ENCODE assay signal across 12 cellular contexts in genomic region chr12:21502872-21503271, GRCh38. TPM values are rescaled to one million over a fixed set of nuclear protein-coding genes. Genes with fewer than 3 reads are reported as not detected.
DNase-seq lines count a peak whose midpoint lies in the region; ATAC-seq, FAIRE-seq and TF ChIP-seq lines count a peak whose summit lies in the region.
"Had no signal": no experiment of that assay in that cellular context is flagged by ENCODE, and none has a peak within 500 bp of the region (broad histone marks: within the 10 kb centered on the region; RNA-seq: fewer than 3 reads in every experiment).

No MANE protein-coding gene starts in this region.

- CTCF ChIA-PET in HepG2 (lab: Yijun Ruan, JAX; ENCODE audit: low intra/inter-chr PET ratio, low total read pairs) = no interaction called here

- H3K4me1 ChIP-seq in HepG2 (ENCODE audit: insufficient read depth, low read length) = peaks cover 33% of the 10 kb centered on the region
- H3K4me1 ChIP-seq in right lobe of liver = peaks cover 0 to 24% (median 8%) of the 10 kb centered on the region in 4 donors
- H3K4me1 ChIP-seq in left lung = peaks cover 26 to 46% of the 10 kb centered on the region in 2 donors
- H3K4me1 ChIP-seq in uterus = peaks cover 6 to 14% of the 10 kb centered on the region in 2 donors

- no peak for DNase-seq in HepG2 (ENCODE audit: low spot score)
- no peak for DNase-seq in right lobe of liver
- DNase-seq in astrocyte of the cerebellum (ENCODE audit: low read depth) = no peak
- peak in 1 of 2 donors; percentile 34 for DNase-seq in left lung
- no peak for DNase-seq in uterus
- no peak for DNase-seq in NCI-H128 (lab: John Stamatoyannopoulos, UW; ENCODE audit: unreplicated experiment)
- no peak for DNase-seq in NCI-H446 (lab: John Stamatoyannopoulos, UW)
- no peak for DNase-seq in cerebellar nuclear complex (lab: John Stamatoyannopoulos, UW)
- DNase-seq: activated effector memory CD4-positive, alpha-beta T cell treated with Interleukin-2 at 50 U/mL for 16 hours; KBM-7; NCI-H526 treated with DMSO at 0.1 percent for 48 hours had no signal

- H3K9ac ChIP-seq in HepG2 (ENCODE audit: insufficient read depth, low read depth, low read length) = peak overlapping the region; percentile 88

- no peak overlapping the region for H2AFZ ChIP-seq in HepG2 (ENCODE audit: low read length)

- peaks cover 55% of the 10 kb centered on the region for H3K79me2 ChIP-seq in HepG2 (ENCODE audit: insufficient read depth, low read length)

- BruUV-seq in HepG2 (replicated peaks; lab: Mats Ljungman, UMichigan) = TSS peak; percentile 56

- FAIRE-seq in HepG2 (lab: Jason Lieb, UNC) = no peak
- FAIRE-seq: endometrium had no signal

- WGBS in HepG2 (ENCODE audit: low lambda C conversion rate) = 67% methylated on average over 1 of the region's 1 CpG
- WGBS in right lobe of liver (ENCODE audit: insufficient coverage, low coverage, low lambda C conversion rate, missing lambda C conversion rate) = 100% methylated on average over 1 of the region's 1 CpG

- ATAC-seq in HepG2 (no peak), right lobe of liver (no peak), left lung (no peak)

- in situ Hi-C loops in HepG2 (cut with HindIII; ENCODE audit: extremely low pct_ligation_motif_present, low pct_unique_long_range_greater_than_20kb) (loop anchor here (25.0 kb wide), 1 partner anchor 534 kb away; the partner anchor contains the start of gene CMAS), astrocyte of the cerebellum (cut with HindIII; ENCODE audit: low sequenced_read_pairs) (no loop called here)

- TF ChIP-seq EP300 in HepG2 (IDR thresholded peaks at IDR 0.05; ENCODE audit: low read depth in 2 of 2, low read length in 2 of 2) (no peak), HepG2 (CRISPR knock-in tag; IDR thresholded peaks at IDR 0.05; ENCODE audit: borderline replicate concordance) (no peak)

- H4K20me1 ChIP-seq in HepG2 (ENCODE audit: insufficient read depth, low read length) = peaks cover 3% of the 10 kb centered on the region; the same call in 1 of the 2 replicates

- no peaks in the 10 kb centered on the region for H3K9me3 ChIP-seq in HepG2 (ENCODE audit: low read length)
- H3K9me3 ChIP-seq in right lobe of liver = no peaks in the 10 kb centered on the region
- no peaks in the 10 kb centered on the region for H3K9me3 ChIP-seq in left lung
- no peaks in the 10 kb centered on the region for H3K9me3 ChIP-seq in uterus

- intact Hi-C loops in HepG2 (cut with micrococcal nuclease; ENCODE audit: unreplicated experiment) (loop anchor here (10.0 kb wide), 1 partner anchor 152 kb away; the partner anchor contains the start of gene LDHB), right lobe of liver (cut with DNase I) (no loop called here), left lung (cut with DNase I) (no loop called here), uterus (cut with DNase I; ENCODE audit: low total_unique reads) (no loop called here)

- TF ChIP-seq CTCF in HepG2 (CRISPR knock-in tag; IDR thresholded peaks at IDR 0.05) (no peak), right lobe of liver (IDR thresholded peaks at IDR 0.05) (no peak), astrocyte of the cerebellum (IDR thresholded peaks at IDR 0.05; ENCODE audit: low read depth, low read length, missing control alignments) (no peak), left lung (IDR thresholded peaks at IDR 0.05) (no peak), uterus (IDR thresholded peaks at IDR 0.05) (no peak)

- TF ChIP-seq POLR2A in HepG2 (IDR thresholded peaks at IDR 0.05; ENCODE audit: insufficient read depth in 1 of 2, low read depth in 2 of 2, low read length in 2 of 2) (no peak), right lobe of liver (IDR thresholded peaks at IDR 0.05) (no peak), uterus (IDR thresholded peaks at IDR 0.05) (no peak)

- POLR2A ChIA-PET in HepG2 (lab: Yijun Ruan, JAX) = no interaction called here

- H3K27ac ChIP-seq in HepG2 (ENCODE audit: extremely low read length, insufficient read depth, low read length) (no peak overlapping the region), right lobe of liver (no peak overlapping the region), left lung (no peak overlapping the region), uterus (peak overlapping the region in 1 of 2 donors; percentile 85)

- no peak for TF ChIP-seq RAD21 in HepG2 (CRISPR knock-in tag; IDR thresholded peaks at IDR 0.05)

- H3K4me3 ChIP-seq in HepG2 (replicated peaks in 1 of 3; ENCODE audit: insufficient read depth in 1 of 3, low read depth in 2 of 3, low read length in 3 of 3) (peak overlapping the region; percentile 87 to 95 (median 95)), right lobe of liver (peak overlapping the region in 1 of 3 donors; percentile 95), astrocyte of the cerebellum (ENCODE audit: low read depth, low read length) (peak overlapping the region; percentile 88), left lung (peak overlapping the region; percentile 87 to 93), uterus (peak overlapping the region; percentile 87 to 98)

- peak overlapping the region; percentile 76 for H3K4me2 ChIP-seq in HepG2 (ENCODE audit: low read depth, low read length)

- peaks cover 0 to 10% of the 10 kb centered on the region in 2 experiments; a peak in 2 of 5 replicates for H3K36me3 ChIP-seq in HepG2 (replicated peaks in 1 of 2; ENCODE audit: control insufficient read depth in 1 of 2, insufficient read depth in 2 of 2, low read length in 2 of 2)
- peaks cover 0 to 3% (median under 1%) of the 10 kb centered on the region in 4 donors for H3K36me3 ChIP-seq in right lobe of liver
- H3K36me3 ChIP-seq in left lung = peaks cover 1 to 12% of the 10 kb centered on the region in 2 donors
- no peaks in the 10 kb centered on the region for H3K36me3 ChIP-seq in uterus

- H3K27me3 ChIP-seq in HepG2 (ENCODE audit: control insufficient read depth in 1 of 2, insufficient read depth in 2 of 2, low read length in 2 of 2) = no peaks in the 10 kb centered on the region; a peak in 1 of 5 replicates
- H3K27me3 ChIP-seq in right lobe of liver = no peaks in the 10 kb centered on the region
- H3K27me3 ChIP-seq in left lung = no peaks in the 10 kb centered on the region
- no peaks in the 10 kb centered on the region for H3K27me3 ChIP-seq in uterus

RNA-seq across cellular contexts. Expression of gene GOLT1B, which starts 1.3 kb away (rescaled TPM):
- total RNA-seq in HepG2 (2016; rRNA removed; fragmentation: Illumina TruSeq; extraction: Trizol) = 38.4 and 55.5 TPM in 2 replicates
- total RNA-seq in HepG2 (2016; cell fraction: cytosol; rRNA removed; fragmentation: Illumina TruSeq; extraction: Trizol; ENCODE audit: low read depth) = 4.8 TPM in 2 replicates
- 36.2 and 42.4 TPM in 2 replicates for total RNA-seq in HepG2 (2016; cell fraction: insoluble cytoplasmic fraction; rRNA removed; fragmentation: Illumina TruSeq; extraction: Trizol)
- total RNA-seq in HepG2 (2016; cell fraction: membrane; rRNA removed; fragmentation: Illumina TruSeq; extraction: Trizol) = 13.5 and 17.1 TPM in 2 replicates
- total RNA-seq in HepG2 (2016; cell fraction: nucleus; rRNA removed; fragmentation: Illumina TruSeq; extraction: Trizol) = 41.9 and 43.9 TPM in 2 replicates
- polyA plus RNA-seq in HepG2 (2011; rRNA removed) = 19.5 and 23.6 TPM in 2 replicates
- polyA plus RNA-seq in HepG2 (2011; cell fraction: cytosol; rRNA removed) = 4.6 and 9.3 TPM in 2 replicates
- 11.4 and 46.6 TPM in 2 replicates for polyA plus RNA-seq in HepG2 (2011; cell fraction: nucleus; rRNA removed)
- 21.4 and 30.4 TPM in 2 replicates for polyA plus RNA-seq in HepG2 (2012)
- 5.7 and 6.4 TPM in 2 replicates for polyA plus RNA-seq in HepG2 (2016; cell fraction: cytosol; fragmentation: Illumina TruSeq; extraction: Trizol; ENCODE audit: low read depth)
- polyA plus RNA-seq in HepG2 (2016; cell fraction: insoluble cytoplasmic fraction; fragmentation: Illumina TruSeq; extraction: Trizol; ENCODE audit: low read depth) = 27.6 and 31.7 TPM in 2 replicates
- polyA plus RNA-seq in HepG2 (2016; cell fraction: membrane; fragmentation: Illumina TruSeq; extraction: Trizol; ENCODE audit: low read depth) = 10.0 and 10.1 TPM in 2 replicates
- 59.4 and 60.8 TPM in 2 replicates for polyA plus RNA-seq in HepG2 (2016; cell fraction: nucleus; fragmentation: Illumina TruSeq; extraction: Trizol; ENCODE audit: insufficient read depth, low read depth)
- polyA minus RNA-seq in HepG2 (2011; rRNA and poly(A)+ RNA removed; ENCODE audit: low replicate concordance) = 15.6 and 22.7 TPM in 2 replicates
- polyA minus RNA-seq in HepG2 (2011; cell fraction: cytosol; rRNA and poly(A)+ RNA removed) = 24.0 and 55.0 TPM in 2 replicates
- polyA minus RNA-seq in HepG2 (2011; cell fraction: nucleus; rRNA and poly(A)+ RNA removed) = 23.5 and 50.1 TPM in 2 replicates
- 10 to 100 TPM; 13.7 to 25.2 (median 18.1) TPM for total RNA-seq in right lobe of liver
- 10 to 100 TPM; 43.8 to 51.9 TPM for total RNA-seq in left lung
- total RNA-seq in uterus = 10 to 100 TPM; 14.1 to 70.0 (median 31.4) TPM

RNA-seq across cellular contexts. Expression of gene RECQL, which starts 1.4 kb away (rescaled TPM):
- total RNA-seq in HepG2 (2016; rRNA removed; fragmentation: Illumina TruSeq; extraction: Trizol) = 41.5 and 71.8 TPM in 2 replicates
- total RNA-seq in HepG2 (2016; cell fraction: cytosol; rRNA removed; fragmentation: Illumina TruSeq; extraction: Trizol; ENCODE audit: low read depth) = 2.9 and 3.2 TPM in 2 replicates
- total RNA-seq in HepG2 (2016; cell fraction: insoluble cytoplasmic fraction; rRNA removed; fragmentation: Illumina TruSeq; extraction: Trizol) = 41.7 and 73.3 TPM in 2 replicates
- total RNA-seq in HepG2 (2016; cell fraction: membrane; rRNA removed; fragmentation: Illumina TruSeq; extraction: Trizol) = 7.4 and 8.6 TPM in 2 replicates
- 27.6 and 30.6 TPM in 2 replicates for total RNA-seq in HepG2 (2016; cell fraction: nucleus; rRNA removed; fragmentation: Illumina TruSeq; extraction: Trizol)
- polyA plus RNA-seq in HepG2 (2011; rRNA removed) = 5.2 and 7.2 TPM in 2 replicates
- polyA plus RNA-seq in HepG2 (2011; cell fraction: cytosol; rRNA removed) = 2.8 and 4.1 TPM in 2 replicates
- 2.8 and 4.0 TPM in 2 replicates for polyA plus RNA-seq in HepG2 (2011; cell fraction: nucleus; rRNA removed)
- polyA plus RNA-seq in HepG2 (2012) = 9.2 and 12.3 TPM in 2 replicates
- 1.1 and 1.3 TPM in 2 replicates for polyA plus RNA-seq in HepG2 (2016; cell fraction: cytosol; fragmentation: Illumina TruSeq; extraction: Trizol; ENCODE audit: low read depth)
- polyA plus RNA-seq in HepG2 (2016; cell fraction: insoluble cytoplasmic fraction; fragmentation: Illumina TruSeq; extraction: Trizol; ENCODE audit: low read depth) = 29.9 and 33.6 TPM in 2 replicates
- polyA plus RNA-seq in HepG2 (2016; cell fraction: membrane; fragmentation: Illumina TruSeq; extraction: Trizol; ENCODE audit: low read depth) = 2.4 and 3.0 TPM in 2 replicates
- 19.0 and 20.8 TPM in 2 replicates for polyA plus RNA-seq in HepG2 (2016; cell fraction: nucleus; fragmentation: Illumina TruSeq; extraction: Trizol; ENCODE audit: insufficient read depth, low read depth)
- polyA minus RNA-seq in HepG2 (2011; rRNA and poly(A)+ RNA removed; ENCODE audit: low replicate concordance) = 4.6 and 16.4 TPM in 2 replicates
- 6.4 and 7.6 TPM in 2 replicates for polyA minus RNA-seq in HepG2 (2011; cell fraction: cytosol; rRNA and poly(A)+ RNA removed)
- 12.8 and 13.1 TPM in 2 replicates for polyA minus RNA-seq in HepG2 (2011; cell fraction: nucleus; rRNA and poly(A)+ RNA removed)
- total RNA-seq in right lobe of liver = 10 to 100 TPM in 4 of 6 experiments, 1 to 10 TPM in 2; 8.9 to 21.2 (median 13.1) TPM
- 10 to 100 TPM; 34.4 to 42.1 TPM for total RNA-seq in left lung
- 10 to 100 TPM; 15.4 to 99.0 (median 24.3) TPM for total RNA-seq in uterus

RNA-seq across cellular contexts. Expression of gene SPX, which starts 23.2 kb away (rescaled TPM):
- total RNA-seq in HepG2 (2016; rRNA removed; fragmentation: Illumina TruSeq; extraction: Trizol) (0.07 TPM in 1 of 2 replicates, not detected in the other), right lobe of liver (1 to 10 TPM in 2 of 6 experiments, under 1 TPM in 3, not detected in 1; 0.24 to 6.9 (median 0.56) TPM), left lung (under 1 TPM; 0.44 to 0.79 TPM), uterus (1 to 10 TPM in 2 of 4 donors, under 1 TPM in 1, not detected in 1; 0.67 to 2.4 (median 1.2) TPM)
- total RNA-seq in HepG2 (2016; cell fraction: cytosol; rRNA removed; fragmentation: Illumina TruSeq; extraction: Trizol; ENCODE audit: low read depth) = not detected in 2 replicates
- not detected in 2 replicates for total RNA-seq in HepG2 (2016; cell fraction: insoluble cytoplasmic fraction; rRNA removed; fragmentation: Illumina TruSeq; extraction: Trizol)
- total RNA-seq in HepG2 (2016; cell fraction: membrane; rRNA removed; fragmentation: Illumina TruSeq; extraction: Trizol) = 0.06 and 0.14 TPM in 2 replicates
- total RNA-seq in HepG2 (2016; cell fraction: nucleus; rRNA removed; fragmentation: Illumina TruSeq; extraction: Trizol) = not detected in 2 replicates
- 0.16 and 0.30 TPM in 2 replicates for polyA plus RNA-seq in HepG2 (2011; rRNA removed)
- 0.07 and 0.27 TPM in 2 replicates for polyA plus RNA-seq in HepG2 (2011; cell fraction: cytosol; rRNA removed)
- polyA plus RNA-seq in HepG2 (2011; cell fraction: nucleus; rRNA removed) = 0.10 TPM in 2 replicates
- polyA plus RNA-seq in HepG2 (2012) = 0.34 and 0.37 TPM in 2 replicates
- polyA plus RNA-seq in HepG2 (2016; cell fraction: cytosol; fragmentation: Illumina TruSeq; extraction: Trizol; ENCODE audit: low read depth) = not detected in 2 replicates
- 0.19 TPM in 1 of 2 replicates, not detected in the other for polyA plus RNA-seq in HepG2 (2016; cell fraction: insoluble cytoplasmic fraction; fragmentation: Illumina TruSeq; extraction: Trizol; ENCODE audit: low read depth)
- polyA plus RNA-seq in HepG2 (2016; cell fraction: membrane; fragmentation: Illumina TruSeq; extraction: Trizol; ENCODE audit: low read depth) = not detected in 2 replicates
- not detected in 2 replicates for polyA plus RNA-seq in HepG2 (2016; cell fraction: nucleus; fragmentation: Illumina TruSeq; extraction: Trizol; ENCODE audit: insufficient read depth, low read depth)
- not detected in 2 replicates for polyA minus RNA-seq in HepG2 (2011; rRNA and poly(A)+ RNA removed; ENCODE audit: low replicate concordance)
- polyA minus RNA-seq in HepG2 (2011; cell fraction: cytosol; rRNA and poly(A)+ RNA removed) = 0.40 TPM in 1 of 2 replicates, not detected in the other
- polyA minus RNA-seq in HepG2 (2011; cell fraction: nucleus; rRNA and poly(A)+ RNA removed) = 0.13 and 0.25 TPM in 2 replicates
